In the genomic region with DNA sequence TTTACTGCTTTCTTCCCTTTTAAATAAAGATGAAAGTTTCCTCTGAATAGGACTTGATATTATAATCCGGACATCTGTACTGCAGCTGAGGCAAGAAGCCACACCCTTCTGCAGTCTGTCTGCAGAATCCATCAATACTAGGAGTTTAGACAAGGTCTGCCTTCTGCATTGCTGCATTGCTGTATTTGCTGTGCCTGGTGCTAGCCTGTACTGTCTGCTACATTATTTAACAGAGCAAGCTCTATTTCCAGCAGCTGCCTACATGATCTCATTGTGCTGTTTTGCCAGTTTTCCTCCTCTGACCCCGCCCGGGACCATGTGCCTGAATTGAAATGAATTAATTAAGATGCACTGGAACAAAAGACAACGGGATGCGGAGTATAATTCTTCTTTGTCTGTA, we compare ENCODE assay signal across 8 cellular contexts. TPM values are rescaled to one million over a fixed set of nuclear protein-coding genes. Genes with fewer than 3 reads are reported as not detected.
DNase-seq lines count a peak whose midpoint lies in the region; ATAC-seq lines count a peak whose summit lies in the region.

No MANE protein-coding gene starts in this region.

- peak; percentile 5 for DNase-seq in NCI-H1092 treated with DMSO at 0.1 percent for 48 hours (lab: John Stamatoyannopoulos, UW)
- DNase-seq in NCI-H1092 (lab: John Stamatoyannopoulos, UW): no peak
- DNase-seq in NCI-H748 treated with DMSO at 0.1 percent for 48 hours (lab: John Stamatoyannopoulos, UW): peak; percentile 63
- DNase-seq in dedifferentiated amniotic fluid mesenchymal stem cell (ENCODE audit: extremely low spot score): peak; percentile 59
- DNase-seq in lung microvascular endothelial cell (ENCODE audit: low read depth in 2 of 2): peak; percentile 67
- DNase-seq in activated gamma-delta T cell treated with Interleukin-2 at 50 U/mL for 16 hours: no peak

- peaks cover 4% of the 10 kb centered on the region for H3K4me1 ChIP-seq in thymus (ENCODE audit: control insufficient read depth, insufficient read depth, low read length)

- H3K36me3 ChIP-seq in thymus (ENCODE audit: control insufficient read depth, insufficient read depth): peaks cover 21% of the 10 kb centered on the region

- H3K9me3 ChIP-seq in thymus (ENCODE audit: control insufficient read depth): no peaks in the 10 kb centered on the region

- peak overlapping the region; percentile 72 for H3K4me3 ChIP-seq in thymus (ENCODE audit: low read length)

- H3K27ac ChIP-seq in thymus (ENCODE audit: low read depth): peak overlapping the region; percentile 60

- ATAC-seq in GM19328 (IDR thresholded peaks at IDR 0.05; ENCODE audit: unreplicated experiment): no peak

- no peaks in the 10 kb centered on the region for H3K27me3 ChIP-seq in thymus (ENCODE audit: control insufficient read depth, insufficient read depth)

- 89% methylated on average over 5 of the region's 5 CpGs for WGBS in thymus

RNA-seq across cellular contexts. Expression of a gene that starts 1.7 kb away (rescaled TPM):
- total RNA-seq in lung microvascular endothelial cell: 674 and 686 TPM in 2 replicates
- polyA plus RNA-seq in thymus: 111 TPM

RNA-seq across cellular contexts. Expression of a gene that starts 56.0 kb away (rescaled TPM):
- total RNA-seq in lung microvascular endothelial cell: 613 and 894 TPM in 2 replicates
- polyA plus RNA-seq in thymus: 285 TPM

Comparison
In these comparisons a context has a peak if more than half of its experiments do, and no peak if none do; other contexts are left out.
1. DNase-seq: peak in NCI-H1092 treated with DMSO at 0.1 percent for 48 hours (single experiment), NCI-H748 treated with DMSO at 0.1 percent for 48 hours (single experiment), dedifferentiated amniotic fluid mesenchymal stem cell (single experiment) and lung microvascular endothelial cell (2 of 2); none in NCI-H1092 (single experiment) and activated gamma-delta T cell treated with Interleukin-2 at 50 U/mL for 16 hours (single experiment).